Comparison of ENCODE assay signal across 32 cellular contexts in genomic region chr2:216030210-216030609, GRCh38.
"Had no signal": no experiment of that assay in that cellular context is flagged by ENCODE, and none has a peak within 500 bp of the region (broad histone marks: within the 10 kb centered on the region; RNA-seq: fewer than 3 reads in every experiment).

No MANE protein-coding gene starts in this region.

- H3K9me3 ChIP-seq: esophagus muscularis mucosa, heart left ventricle, psoas muscle, sigmoid colon, stomach, thyroid gland, upper lobe of right lung had no signal

- DNase-seq: activated CD4-positive, alpha-beta T cell treated with anti-CD3 and anti-CD28 coated beads for 4 hours; activated naive CD4-positive, alpha-beta T cell; anterior cingulate cortex; heart left ventricle; hypothalamus; immature natural killer cell; kidney; left colon; mammary epithelial cell; naive B cell; occipital lobe; psoas muscle; sigmoid colon; small intestine; stimulated activated CD4-positive, alpha-beta T cell treated with anti-CD3 and anti-CD28 coated beads, Interleukin-4, amount 100 ng/mL, for 4 hours; stimulated activated CD8-positive, alpha-beta memory T cell treated with anti-CD3 and anti-CD28 coated beads, Interleukin-4, amount 100 ng/mL, for 48 hours; stimulated activated naive B cell treated with anti-CD40 and anti-IgM and Interleukin-4, amounts not matched to agents 10 μg/mL and 1 μg/mL and 100 μg/mL, for 72 hours; stomach; T-cell; T-helper 9 cell; thyroid gland; upper lobe of right lung had no signal

- H3K27me3 Mint-ChIP-seq: activated CD8-positive, alpha-beta T cell treated with anti-CD3 and anti-CD28 coated beads for 36 hours; central memory CD8-positive, alpha-beta T cell; dendritic cell treated with granulocyte-macrophage colony-stimulating factor and Interleukin-4, amounts not matched to agents 40 ng/mL and 50 ng/mL, for 4 days; naive B cell; stimulated activated naive B cell treated with anti-CD40 and anti-IgM and Interleukin-4, amounts not matched to agents 10 μg/mL and 1 μg/mL and 100 μg/mL, for 72 hours; T-cell had no signal

- H3K36me3 Mint-ChIP-seq: mesothelial cell of epicardium had no signal

- H3K9ac ChIP-seq: neural progenitor cell, parathyroid adenoma had no signal

- ATAC-seq: activated CD8-positive, alpha-beta T cell treated with anti-CD3 and anti-CD28 coated beads for 36 hours; foreskin keratinocyte; heart left ventricle; left colon; psoas muscle; T-cell; upper lobe of right lung had no signal

- H3K27ac ChIP-seq: esophagus muscularis mucosa, foreskin keratinocyte, heart left ventricle, neural progenitor cell, parathyroid adenoma, psoas muscle, sigmoid colon, stomach, thyroid gland, upper lobe of right lung, VCaP had no signal

- H3K4me2 ChIP-seq: neural progenitor cell had no signal

- H3K4me3 Mint-ChIP-seq: activated CD8-positive, alpha-beta T cell treated with anti-CD3 and anti-CD28 coated beads for 36 hours; central memory CD8-positive, alpha-beta T cell; dendritic cell treated with granulocyte-macrophage colony-stimulating factor and Interleukin-4, amounts not matched to agents 40 ng/mL and 50 ng/mL, for 4 days; immature natural killer cell; mesothelial cell of epicardium; naive B cell; neural progenitor cell; stimulated activated naive B cell treated with anti-CD40 and anti-IgM and Interleukin-4, amounts not matched to agents 10 μg/mL and 1 μg/mL and 100 μg/mL, for 72 hours; T-cell had no signal

- H3K27me3 ChIP-seq: esophagus muscularis mucosa, foreskin keratinocyte, heart left ventricle, neural progenitor cell, sigmoid colon, stomach, thyroid gland, upper lobe of right lung had no signal

- H3K36me3 ChIP-seq: neural progenitor cell had no signal

- H3K27ac Mint-ChIP-seq: dendritic cell treated with granulocyte-macrophage colony-stimulating factor and Interleukin-4, amounts not matched to agents 40 ng/mL and 50 ng/mL, for 4 days; immature natural killer cell; mesothelial cell of epicardium; naive B cell; neural progenitor cell; stimulated activated naive B cell treated with anti-CD40 and anti-IgM and Interleukin-4, amounts not matched to agents 10 μg/mL and 1 μg/mL and 100 μg/mL, for 72 hours; T-cell had no signal

- H2AFZ ChIP-seq: neural progenitor cell, parathyroid adenoma had no signal

- H3K4me1 ChIP-seq: esophagus muscularis mucosa, heart left ventricle, neural progenitor cell, psoas muscle, sigmoid colon, stomach had no signal

- H3K4me3 ChIP-seq: esophagus muscularis mucosa, heart left ventricle, neural progenitor cell, psoas muscle, sigmoid colon, stomach, thyroid gland, upper lobe of right lung had no signal

- H3K79me2 ChIP-seq: parathyroid adenoma had no signal

- H3K4me1 Mint-ChIP-seq: central memory CD8-positive, alpha-beta T cell; mesothelial cell of epicardium; neural progenitor cell had no signal

- H3K9me3 Mint-ChIP-seq: activated CD8-positive, alpha-beta T cell treated with anti-CD3 and anti-CD28 coated beads for 36 hours; activated naive CD4-positive, alpha-beta T cell treated with anti-CD3 and anti-CD28 coated beads, Interleukin-2, amount 50 U/mL, for 72 hours; central memory CD8-positive, alpha-beta T cell; dendritic cell treated with granulocyte-macrophage colony-stimulating factor and Interleukin-4, amounts not matched to agents 40 ng/mL and 50 ng/mL, for 4 days; immature natural killer cell; mesothelial cell of epicardium; naive B cell; neural progenitor cell; stimulated activated naive B cell treated with anti-CD40 and anti-IgM and Interleukin-4, amounts not matched to agents 10 μg/mL and 1 μg/mL and 100 μg/mL, for 72 hours; T-cell had no signal
